Comparison of ENCODE assay signal across 1 cellular context in genomic region chr18:58046794-58047555, GRCh38.
TF ChIP-seq lines count a peak whose summit lies in the region.

No MANE protein-coding gene starts in this region.

TF ChIP-seq in GM23338, 12 proteins besides CTCF, POLR2A, EP300 and RAD21 (continued from another document):
- TF ChIP-seq ZNF462 (CRISPR knock-in tag; IDR thresholded peaks at IDR 0.05), result no peak
